In the genomic region with DNA sequence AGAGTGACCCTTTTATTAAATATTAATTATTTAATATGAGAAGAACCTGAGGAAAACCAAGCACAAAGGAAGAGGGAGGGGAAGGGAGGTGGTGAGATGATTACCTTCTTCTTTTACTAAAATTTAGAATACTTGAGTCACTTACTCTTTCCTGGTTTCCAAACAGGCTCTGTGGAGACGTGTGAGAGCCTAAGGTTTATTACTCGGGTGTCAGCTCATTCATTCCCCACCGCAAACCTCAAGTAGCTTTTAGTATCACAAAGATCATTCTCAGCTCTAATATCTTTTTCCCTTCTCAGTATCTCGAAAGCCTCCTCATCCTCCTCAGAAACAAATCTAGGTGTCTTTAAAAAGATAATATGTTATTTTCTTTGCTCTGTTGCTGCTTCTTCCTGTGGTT, we compare ENCODE assay signal across 18 cellular contexts.
A peak's percentile ranks its signal among the peaks of the same experiment; 100 is the strongest.
DNase-seq lines count a peak whose midpoint lies in the region; ATAC-seq and TF ChIP-seq lines count a peak whose summit lies in the region.
"Had no signal": no experiment of that assay in that cellular context is flagged by ENCODE, and none has a peak within 500 bp of the region (broad histone marks: within the 10 kb centered on the region; RNA-seq: fewer than 3 reads in every experiment).

No MANE protein-coding gene starts in this region.

- BruUV-seq in OCI-LY7 (replicated peaks; lab: Mats Ljungman, UMichigan): no TSS peak

- ATAC-seq in activated naive CD8-positive, alpha-beta T cell treated with anti-CD3 and anti-CD28 coated beads, Interleukin-2, amount 50 U/mL, for 24 hours: peak; percentile 57
- peak; percentile 56 for ATAC-seq in stimulated activated naive CD8-positive, alpha-beta T cell treated with anti-CD3 and anti-CD28 coated beads, Interleukin-15, Interleukin-2, amounts not matched to agents 100 U/mL and 50 U/mL, for 24 hours
- no peak for ATAC-seq in GM21825 (IDR thresholded peaks at IDR 0.05; ENCODE audit: unreplicated experiment)
- ATAC-seq: lower lobe of right lung, Right ventricle myocardium inferior, T-cell had no signal

- peaks cover 17% of the 10 kb centered on the region for H3K9me3 Mint-ChIP-seq in activated naive CD8-positive, alpha-beta T cell treated with anti-CD3 and anti-CD28 coated beads, Interleukin-2, amount 50 U/mL, for 24 hours

- DNase-seq in stimulated activated CD4-positive, alpha-beta T cell treated with anti-CD3 and anti-CD28 coated beads, Interleukin-15, amount 100 ng/mL, for 24 hours: peak; percentile 57
- no peak for DNase-seq in stimulated activated CD4-positive, alpha-beta T cell treated with anti-CD3 and anti-CD28 coated beads, Interleukin-2, amount 100 ng/mL, for 48 hours
- DNase-seq in OCI-LY7 (ENCODE audit: low spot score) (no peak), cortex of kidney (lab: John Stamatoyannopoulos, UW) (no peak)
- no peak for DNase-seq in activated naive CD8-positive, alpha-beta T cell treated with anti-CD3 and anti-CD28 coated beads, Interleukin-2, amount 50 U/mL, for 24 hours
- no peak for DNase-seq in stimulated activated naive CD8-positive, alpha-beta T cell treated with anti-CD3 and anti-CD28 coated beads, Interleukin-15, Interleukin-2, amounts not matched to agents 100 U/mL and 50 U/mL, for 24 hours
- DNase-seq: DMS79 treated with DMSO at 0.1 percent for 48 hours, foreskin melanocyte, hypothalamus, lower lobe of right lung, NCI-H187 treated with DMSO at 0.1 percent for 48 hours, nucleus accumbens, spleen, stomach, T-cell had no signal

- no peak overlapping the region for H3K27ac ChIP-seq in OCI-LY7 (ENCODE audit: low read depth, low read length, poor library complexity, severe bottlenecking)
- H3K27ac ChIP-seq: lower lobe of right lung, spleen, stomach had no signal

- H3K9me2 ChIP-seq in OCI-LY7 (ENCODE audit: insufficient read depth, low read length): no peaks in the 10 kb centered on the region

- no peaks in the 10 kb centered on the region; the same call in 1 of the 2 replicates for H3K9me3 ChIP-seq in OCI-LY7 (ENCODE audit: low read length)
- H3K9me3 ChIP-seq: lower lobe of right lung, spleen, stomach had no signal

- peaks cover 9% of the 10 kb centered on the region for H3K36me3 Mint-ChIP-seq in activated naive CD8-positive, alpha-beta T cell treated with anti-CD3 and anti-CD28 coated beads, Interleukin-2, amount 50 U/mL, for 24 hours (ENCODE audit: low read depth)
- H3K36me3 Mint-ChIP-seq: T-cell had no signal

- H4K20me1 ChIP-seq in OCI-LY7 (ENCODE audit: insufficient read depth, low read length): no peaks in the 10 kb centered on the region

- CTCF ChIA-PET in OCI-LY7 (lab: Charles Lee; ENCODE audit: unreplicated experiment): no interaction called here

- H3K4me3 Mint-ChIP-seq in activated naive CD8-positive, alpha-beta T cell treated with anti-CD3 and anti-CD28 coated beads, Interleukin-2, amount 50 U/mL, for 24 hours: peak overlapping the region; percentile 35
- H3K4me3 Mint-ChIP-seq: T-cell, type B pancreatic cell had no signal

- H3K36me3 ChIP-seq in OCI-LY7 (ENCODE audit: insufficient read depth, low read length): no peaks in the 10 kb centered on the region; the same call in 1 of the 2 replicates
- H3K36me3 ChIP-seq: lower lobe of right lung, spleen, stomach had no signal

- no peak overlapping the region for H3K4me2 ChIP-seq in OCI-LY7 (ENCODE audit: low read length)

- H3K4me1 Mint-ChIP-seq in activated naive CD8-positive, alpha-beta T cell treated with anti-CD3 and anti-CD28 coated beads, Interleukin-2, amount 50 U/mL, for 24 hours: peaks cover 67% of the 10 kb centered on the region

- peak overlapping the region; percentile 96 for H3K27ac Mint-ChIP-seq in activated naive CD8-positive, alpha-beta T cell treated with anti-CD3 and anti-CD28 coated beads, Interleukin-2, amount 50 U/mL, for 24 hours

- no peaks in the 10 kb centered on the region for H3K79me2 ChIP-seq in OCI-LY7 (ENCODE audit: insufficient read depth, low read depth, low read length)

- H2AFZ ChIP-seq in OCI-LY7 (ENCODE audit: low read length): peak overlapping the region; percentile 52; the same call in 1 of the 2 replicates

- TF ChIP-seq CTCF in OCI-LY7 (conservative IDR thresholded peaks at IDR 0.05; ENCODE audit: low read length): no peak

- no peaks in the 10 kb centered on the region for H3K4me1 ChIP-seq in OCI-LY7 (ENCODE audit: insufficient read depth, low read length, poor library complexity, severe bottlenecking)
- H3K4me1 ChIP-seq: stomach had no signal

- H3K27me3 Mint-ChIP-seq in activated naive CD8-positive, alpha-beta T cell treated with anti-CD3 and anti-CD28 coated beads, Interleukin-2, amount 50 U/mL, for 24 hours: no peaks in the 10 kb centered on the region
- H3K27me3 Mint-ChIP-seq: type B pancreatic cell had no signal

- intact Hi-C loops in OCI-LY7 (cut with micrococcal nuclease; ENCODE audit: unreplicated experiment): no loop called here

- POLR2A ChIA-PET in OCI-LY7 (lab: Charles Lee): interaction anchor here (0.6 kb wide), 1 partner anchor 22 kb away, joined by 6 read pairs; no protein-coding TSS in a partner anchor

- no peak overlapping the region for H3K4me3 ChIP-seq in OCI-LY7 (ENCODE audit: low read depth, low read length, poor library complexity, severe bottlenecking)
- H3K4me3 ChIP-seq: lower lobe of right lung, spleen, stomach had no signal
